ENCODE assay signal across 18 cellular contexts in genomic region chr16:80554037-80554436, GRCh38. TPM values are rescaled to one million over a fixed set of nuclear protein-coding genes. Genes with fewer than 3 reads are reported as not detected.
DNase-seq lines count a peak whose midpoint lies in the region; ATAC-seq and TF ChIP-seq lines count a peak whose summit lies in the region.
"Had no signal": no experiment of that assay in that cellular context is flagged by ENCODE, and none has a peak within 500 bp of the region (broad histone marks: within the 10 kb centered on the region; RNA-seq: fewer than 3 reads in every experiment).

No MANE protein-coding gene starts in this region.

- no peaks in the 10 kb centered on the region for H3K9me3 ChIP-seq in body of pancreas
- H3K9me3 ChIP-seq: BE2C, Caco-2 had no signal

- no peaks in the 10 kb centered on the region for H3K36me3 Mint-ChIP-seq in natural killer cell treated with Interleukin-12 subunit alpha and Interleukin-12 subunit beta and Interleukin-15 and Interleukin-18, amount 100 ng/mL, for 72 hours
- H3K36me3 Mint-ChIP-seq in natural killer cell: no peaks in the 10 kb centered on the region
- H3K36me3 Mint-ChIP-seq: CD8-positive, alpha-beta memory T cell had no signal

- in situ Hi-C loops in ACHN (cut with HindIII; ENCODE audit: low pct_ligation_motif_present, low pct_unique_long_range_greater_than_20kb, low sequenced_read_pairs): no loop called here

- no peak for TF ChIP-seq POLR2A in body of pancreas (IDR thresholded peaks at IDR 0.05)

- no peak overlapping the region for H3K4me3 ChIP-seq in body of pancreas
- H3K4me3 ChIP-seq: GM23248 had no signal

- intact Hi-C loops in natural killer cell (cut with micrococcal nuclease): no loop called here
- intact Hi-C loops in body of pancreas (cut with DNase I): no loop called here

- H3K27me3 Mint-ChIP-seq in natural killer cell treated with Interleukin-12 subunit alpha and Interleukin-12 subunit beta and Interleukin-15 and Interleukin-18, amount 100 ng/mL, for 72 hours: peaks cover 0 to 17% of the 10 kb centered on the region in 2 donors
- peaks cover 0 to 5% of the 10 kb centered on the region in 2 donors for H3K27me3 Mint-ChIP-seq in natural killer cell (ENCODE audit: low read depth in 2 of 2)

- peaks cover 0 to 17% of the 10 kb centered on the region in 2 donors for H3K4me1 Mint-ChIP-seq in natural killer cell treated with Interleukin-12 subunit alpha and Interleukin-12 subunit beta and Interleukin-15 and Interleukin-18, amount 100 ng/mL, for 72 hours (ENCODE audit: low read depth in 2 of 2)
- no peaks in the 10 kb centered on the region for H3K4me1 Mint-ChIP-seq in natural killer cell

- no peaks in the 10 kb centered on the region for H3K27me3 ChIP-seq in body of pancreas
- H3K27me3 ChIP-seq: BE2C had no signal

- no peaks in the 10 kb centered on the region for H3K9me3 Mint-ChIP-seq in natural killer cell treated with Interleukin-12 subunit alpha and Interleukin-12 subunit beta and Interleukin-15 and Interleukin-18, amount 100 ng/mL, for 72 hours
- H3K9me3 Mint-ChIP-seq in natural killer cell: no peaks in the 10 kb centered on the region
- H3K9me3 Mint-ChIP-seq: CD8-positive, alpha-beta memory T cell had no signal

- no peak for DNase-seq in natural killer cell treated with Interleukin-12 subunit alpha and Interleukin-12 subunit beta and Interleukin-15 and Interleukin-18, amount 100 ng/mL, for 72 hours (ENCODE audit: low spot score)
- DNase-seq in natural killer cell: no peak
- DNase-seq in GF-D8 (lab: John Stamatoyannopoulos, UW): peak; percentile 6
- peak; percentile 43 for DNase-seq in UCSD-AML1 (lab: John Stamatoyannopoulos, UW; ENCODE audit: unreplicated experiment)
- DNase-seq in body of pancreas: no peak
- no peak for DNase-seq in ACHN
- DNase-seq in activated gamma-delta T cell (lab: John Stamatoyannopoulos, UW): no peak
- DNase-seq: BE2C; Caco-2; CD8-positive, alpha-beta memory T cell; GM23248; H7; IMR-90; KBM-7 had no signal

- 25 to 29% methylated on average over 2 of the region's 2 CpGs for WGBS in body of pancreas, 2 donors

- H3K4me1 ChIP-seq in body of pancreas: no peaks in the 10 kb centered on the region
- H3K4me1 ChIP-seq: BE2C, Caco-2 had no signal

- no peaks in the 10 kb centered on the region for H3K36me3 ChIP-seq in body of pancreas (replicated peaks in 1 of 2; ENCODE audit: insufficient read depth in 1 of 2, low read depth in 2 of 2)
- H3K36me3 ChIP-seq: BE2C had no signal

- peak in 1 of 2 donors; percentile 48 for ATAC-seq in natural killer cell treated with Interleukin-12 subunit alpha and Interleukin-12 subunit beta and Interleukin-15 and Interleukin-18, amount 100 ng/mL, for 72 hours
- ATAC-seq in natural killer cell (no peak), GM18861 (IDR thresholded peaks at IDR 0.05; ENCODE audit: unreplicated experiment) (no peak), body of pancreas (no peak)

- no peak overlapping the region for H3K27ac ChIP-seq in body of pancreas
- H3K27ac ChIP-seq: GM23248 had no signal

- no peak for TF ChIP-seq CTCF in natural killer cell (IDR thresholded peaks at IDR 0.05)
- TF ChIP-seq CTCF in body of pancreas (IDR thresholded peaks at IDR 0.05): no peak

- no peak overlapping the region for H3K27ac Mint-ChIP-seq in natural killer cell treated with Interleukin-12 subunit alpha and Interleukin-12 subunit beta and Interleukin-15 and Interleukin-18, amount 100 ng/mL, for 72 hours
- H3K27ac Mint-ChIP-seq in natural killer cell: no peak overlapping the region

- peak overlapping the region; percentile 21 for H3K4me3 Mint-ChIP-seq in natural killer cell treated with Interleukin-12 subunit alpha and Interleukin-12 subunit beta and Interleukin-15 and Interleukin-18, amount 100 ng/mL, for 72 hours
- H3K4me3 Mint-ChIP-seq in natural killer cell: no peak overlapping the region
- H3K4me3 Mint-ChIP-seq: CD8-positive, alpha-beta memory T cell had no signal

RNA-seq across cellular contexts. Expression of gene DYNLRB2, which starts 13.2 kb away (rescaled TPM):
- not detected for total RNA-seq in natural killer cell treated with Interleukin-12 subunit alpha and Interleukin-12 subunit beta and Interleukin-15 and Interleukin-18, amount 100 ng/mL, for 72 hours
- total RNA-seq in natural killer cell (not detected), body of pancreas (not detected)
- total RNA-seq: A172, Caco-2, Daoy, GM23248, HT-29, IMR-90 had no signal

Comparison
In these comparisons a context has a peak if more than half of its experiments do, and no peak if none do; other contexts are left out.
1. DNase-seq: peak in GF-D8 (single experiment) and UCSD-AML1 (single experiment); none in natural killer cell treated with Interleukin-12 subunit alpha and Interleukin-12 subunit beta and Interleukin-15 and Interleukin-18, amount 100 ng/mL, for 72 hours (single experiment), natural killer cell (single experiment), body of pancreas (0 of 4), ACHN (single experiment) and activated gamma-delta T cell (single experiment).